ENCODE assay signal across 13 cellular contexts in the genomic region with DNA sequence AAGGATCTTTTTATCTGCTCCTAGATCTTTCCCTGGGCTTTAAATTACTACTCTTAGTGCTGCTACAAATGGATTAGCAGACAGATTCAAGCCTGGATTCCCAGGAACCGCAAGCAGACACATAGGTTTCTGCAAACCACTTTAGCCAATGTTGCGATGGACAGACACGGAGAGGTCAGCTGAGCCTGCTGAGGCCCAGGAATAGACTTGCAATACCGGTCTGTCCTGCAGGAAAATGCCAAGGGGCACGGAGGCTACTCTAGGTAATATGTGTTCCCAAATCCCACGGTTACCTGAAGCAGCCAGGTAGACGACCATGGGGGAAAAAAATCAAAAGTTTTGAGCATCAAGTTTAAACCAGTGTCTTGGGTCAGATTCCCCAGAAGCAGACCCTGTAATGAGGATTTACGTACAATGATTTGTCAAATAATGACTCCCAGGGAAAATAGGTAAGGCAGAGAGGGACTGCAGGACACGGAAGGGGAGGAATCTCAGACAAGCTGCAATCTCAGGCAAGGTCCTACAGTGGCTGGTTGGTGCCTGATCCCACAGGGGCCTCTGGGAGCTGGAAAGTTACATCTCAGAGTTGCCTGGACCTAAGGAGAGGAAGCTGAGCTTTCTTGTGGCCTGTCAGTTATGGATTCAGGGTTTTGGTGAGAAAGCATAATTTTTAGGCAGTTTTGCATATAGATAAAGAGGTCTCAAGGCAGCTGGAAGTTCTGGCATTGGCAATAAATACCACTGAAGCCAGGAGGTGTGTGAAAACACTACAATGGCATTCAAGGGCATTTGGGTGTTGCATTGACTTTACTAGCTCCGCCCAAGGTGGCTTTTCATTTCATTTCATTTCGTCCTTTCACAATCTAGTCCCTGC. TPM values are rescaled to one million over a fixed set of nuclear protein-coding genes. Genes with fewer than 3 reads are reported as not detected.
DNase-seq lines count a peak whose midpoint lies in the region; ATAC-seq, FAIRE-seq and TF ChIP-seq lines count a peak whose summit lies in the region.
"Had no signal": no experiment of that assay in that cellular context is flagged by ENCODE, and none has a peak within 500 bp of the region (broad histone marks: within the 10 kb centered on the region; RNA-seq: fewer than 3 reads in every experiment).

No MANE protein-coding gene starts in this region.

- CTCF ChIA-PET in SK-N-SH (lab: Yijun Ruan, JAX) (interaction anchor here (0.6 to 2.9 kb wide), 38 partner anchors 9 to 1245 kb away, joined by 3 to 32 read pairs (median 4); partner anchors contain the start of genes KIF16B, OTOR and SNRPB2), HepG2 (lab: Yijun Ruan, JAX; ENCODE audit: low intra/inter-chr PET ratio, low total read pairs) (interaction anchor here (1.4 to 2.2 kb wide), 4 partner anchors 57 to 242 kb away, joined by 4 to 28 read pairs (median 8); no protein-coding TSS in a partner anchor)

- no peaks in the 10 kb centered on the region for H3K27me3 ChIP-seq in SK-N-SH (ENCODE audit: insufficient read depth)
- H3K27me3 ChIP-seq in HepG2 (ENCODE audit: control insufficient read depth in 1 of 2, insufficient read depth in 2 of 2, low read length in 2 of 2) = no peaks in the 10 kb centered on the region; a peak in 1 of 5 replicates

- POLR2A ChIA-PET in SK-N-SH (lab: Yijun Ruan, JAX) (no interaction called here), HepG2 (lab: Yijun Ruan, JAX) (no interaction called here)

- H3F3A ChIP-seq in SK-N-SH (replicated peaks; ENCODE audit: insufficient read depth) = no peaks in the 10 kb centered on the region

- peaks cover 0 to 5% of the 10 kb centered on the region in 2 experiments; a peak in 1 of 4 replicates for H3K4me1 ChIP-seq in SK-N-SH (ENCODE audit: control insufficient read depth in 1 of 2, insufficient read depth in 2 of 2, low read depth in 1 of 2, low read length in 1 of 2)
- peaks cover 10% of the 10 kb centered on the region; the same call in 1 of the 2 replicates for H3K4me1 ChIP-seq in HepG2 (ENCODE audit: insufficient read depth, low read length)

- in situ Hi-C loops in HepG2 (cut with HindIII; ENCODE audit: extremely low pct_ligation_motif_present, low pct_unique_long_range_greater_than_20kb) = loop anchor here (5.0 to 10.0 kb wide), 3 partner anchors 63 to 1056 kb away; no protein-coding TSS in a partner anchor

- H3K9me2 ChIP-seq in SK-N-SH = no peaks in the 10 kb centered on the region

- ATAC-seq in SK-N-SH treated with all-trans-retinoic acid at 6 μM for 48 hours = peak; percentile 54
- ATAC-seq in HepG2 = peak; percentile 63

- H3K27ac ChIP-seq in SK-N-SH (ENCODE audit: low read depth in 2 of 2, low read length in 1 of 2) = no peak overlapping the region
- peak overlapping the region; percentile 92 for H3K27ac ChIP-seq in VCaP
- no peak overlapping the region for H3K27ac ChIP-seq in HepG2 (ENCODE audit: extremely low read length, insufficient read depth, low read length)
- H3K27ac ChIP-seq: skin epidermis had no signal

- H3K4me3 ChIP-seq in SK-N-SH (ENCODE audit: low read depth in 2 of 2, low read length in 1 of 2) (peak overlapping the region in 1 of 2 experiments; percentile 30; a peak in 1 of 4 replicates), HepG2 (replicated peaks in 1 of 3; ENCODE audit: insufficient read depth in 1 of 3, low read depth in 2 of 3, low read length in 3 of 3) (no peak overlapping the region)
- H3K4me3 ChIP-seq: skin epidermis had no signal

- TF ChIP-seq EP300 in SK-N-SH (IDR thresholded peaks at IDR 0.05; ENCODE audit: borderline replicate concordance in 1 of 2, low read depth in 1 of 2, low read length in 1 of 2) (no peak), HepG2 (IDR thresholded peaks at IDR 0.05; ENCODE audit: low read depth in 2 of 2, low read length in 2 of 2) (no peak), HepG2 (CRISPR knock-in tag; IDR thresholded peaks at IDR 0.05; ENCODE audit: borderline replicate concordance) (no peak)

- no peak overlapping the region for H3K9ac ChIP-seq in SK-N-SH
- no peak overlapping the region for H3K9ac ChIP-seq in HepG2 (ENCODE audit: insufficient read depth, low read depth, low read length)

- FAIRE-seq in HepG2 (lab: Jason Lieb, UNC) = no peak

- TF ChIP-seq POLR2A in HepG2 (IDR thresholded peaks at IDR 0.05; ENCODE audit: insufficient read depth in 1 of 2, low read depth in 2 of 2, low read length in 2 of 2) = no peak

- no peak overlapping the region for H3K4me2 ChIP-seq in SK-N-SH
- H3K4me2 ChIP-seq in HepG2 (ENCODE audit: low read depth, low read length) = peak overlapping the region; percentile 19; the same call in 1 of the 2 replicates

- BruUV-seq in HepG2 (replicated peaks; lab: Mats Ljungman, UMichigan) = no TSS peak

- H4K20me1 ChIP-seq in SK-N-SH (ENCODE audit: insufficient read depth) (no peaks in the 10 kb centered on the region), HepG2 (ENCODE audit: insufficient read depth, low read length) (no peaks in the 10 kb centered on the region)

- TF ChIP-seq CTCF in SK-N-SH (IDR thresholded peaks at IDR 0.05) (no peak), VCaP (conservative IDR thresholded peaks at IDR 0.05) (no peak), HepG2 (CRISPR knock-in tag; IDR thresholded peaks at IDR 0.05) (no peak)

- H3K79me2 ChIP-seq in SK-N-SH (ENCODE audit: insufficient read depth) (no peaks in the 10 kb centered on the region), HepG2 (ENCODE audit: insufficient read depth, low read length) (no peaks in the 10 kb centered on the region)

- TF ChIP-seq RAD21 in SK-N-SH (IDR thresholded peaks at IDR 0.05; ENCODE audit: low read length) = no peak
- TF ChIP-seq RAD21 in HepG2 (CRISPR knock-in tag; IDR thresholded peaks at IDR 0.05) = no peak

- H3K36me3 ChIP-seq in SK-N-SH (replicated peaks in 1 of 2; ENCODE audit: control insufficient read depth in 1 of 2, insufficient read depth in 2 of 2, low read length in 1 of 2) = no peaks in the 10 kb centered on the region
- H3K36me3 ChIP-seq in HepG2 (replicated peaks in 1 of 2; ENCODE audit: control insufficient read depth in 1 of 2, insufficient read depth in 2 of 2, low read length in 2 of 2) = no peaks in the 10 kb centered on the region

- no peak for DNase-seq in SK-N-SH
- DNase-seq in HepG2 (ENCODE audit: low spot score) = no peak
- peak; percentile 52 for DNase-seq in ureter (ENCODE audit: low spot score)
- DNase-seq in GF-D8 (lab: John Stamatoyannopoulos, UW) = no peak
- no peak for DNase-seq in COLO668 (lab: John Stamatoyannopoulos, UW; ENCODE audit: unreplicated experiment)
- DNase-seq in central memory CD4-positive, alpha-beta T cell = no peak

- intact Hi-C loops in HepG2 (cut with micrococcal nuclease; ENCODE audit: unreplicated experiment) = loop anchor here (1.0 kb wide), 5 partner anchors 59 to 1051 kb away; no protein-coding TSS in a partner anchor

- H3K9me3 ChIP-seq in SK-N-SH (no peaks in the 10 kb centered on the region), HepG2 (ENCODE audit: low read length) (no peaks in the 10 kb centered on the region)

- H2AFZ ChIP-seq in SK-N-SH (ENCODE audit: low read depth) = no peak overlapping the region
- peak overlapping the region; percentile 60 for H2AFZ ChIP-seq in HepG2 (ENCODE audit: low read length)

- WGBS in SK-N-SH (ENCODE audit: low lambda C conversion rate) = 38% methylated on average over 11 of the region's 11 CpGs
- 14% methylated on average over 11 of the region's 11 CpGs for WGBS in HepG2 (ENCODE audit: low lambda C conversion rate)

RNA-seq across cellular contexts. Expression of gene OTOR, which starts 12.5 kb away (rescaled TPM):
- polyA plus RNA-seq in SK-N-SH (2012; rRNA removed) = not detected in 2 replicates
- 0.03 and 0.05 TPM in 2 replicates for polyA plus RNA-seq in SK-N-SH (2012; cell fraction: cytosol; rRNA removed)
- polyA plus RNA-seq in SK-N-SH (2012; cell fraction: nucleus; rRNA removed) = not detected in 2 replicates
- not detected in 2 replicates for total RNA-seq in HepG2 (2016; rRNA removed; fragmentation: Illumina TruSeq; extraction: Trizol)
- total RNA-seq in HepG2 (2016; cell fraction: cytosol; rRNA removed; fragmentation: Illumina TruSeq; extraction: Trizol; ENCODE audit: low read depth) = not detected in 2 replicates
- not detected in 2 replicates for total RNA-seq in HepG2 (2016; cell fraction: insoluble cytoplasmic fraction; rRNA removed; fragmentation: Illumina TruSeq; extraction: Trizol)
- total RNA-seq in HepG2 (2016; cell fraction: membrane; rRNA removed; fragmentation: Illumina TruSeq; extraction: Trizol) = not detected in 2 replicates
- total RNA-seq in HepG2 (2016; cell fraction: nucleus; rRNA removed; fragmentation: Illumina TruSeq; extraction: Trizol) = not detected in 2 replicates
- polyA plus RNA-seq in HepG2 (2011; rRNA removed) = not detected in 2 replicates
- polyA plus RNA-seq in HepG2 (2011; cell fraction: cytosol; rRNA removed) = not detected in 2 replicates
- polyA plus RNA-seq in HepG2 (2011; cell fraction: nucleus; rRNA removed) = not detected in 2 replicates
- polyA plus RNA-seq in HepG2 (2012) = not detected in 2 replicates
- polyA plus RNA-seq in HepG2 (2016; cell fraction: cytosol; fragmentation: Illumina TruSeq; extraction: Trizol; ENCODE audit: low read depth) = not detected in 2 replicates
- polyA plus RNA-seq in HepG2 (2016; cell fraction: insoluble cytoplasmic fraction; fragmentation: Illumina TruSeq; extraction: Trizol; ENCODE audit: low read depth) = not detected in 2 replicates
- polyA plus RNA-seq in HepG2 (2016; cell fraction: membrane; fragmentation: Illumina TruSeq; extraction: Trizol; ENCODE audit: low read depth) = not detected in 2 replicates
- not detected in 2 replicates for polyA plus RNA-seq in HepG2 (2016; cell fraction: nucleus; fragmentation: Illumina TruSeq; extraction: Trizol; ENCODE audit: insufficient read depth, low read depth)
- polyA minus RNA-seq in HepG2 (2011; rRNA and poly(A)+ RNA removed; ENCODE audit: low replicate concordance) = not detected in 2 replicates
- polyA minus RNA-seq in HepG2 (2011; cell fraction: cytosol; rRNA and poly(A)+ RNA removed) = not detected in 2 replicates
- polyA minus RNA-seq in HepG2 (2011; cell fraction: nucleus; rRNA and poly(A)+ RNA removed) = not detected in 2 replicates
- not detected for total RNA-seq in ureter
- total RNA-seq: A172; activated naive CD4-positive, alpha-beta T cell treated with anti-CD3 and anti-CD28 coated beads for 36 hours; glomerular endothelial cell; natural killer cell treated with Interleukin-12 subunit alpha and Interleukin-12 subunit beta and Interleukin-15 and Interleukin-18, amount 100 ng/mL, for 72 hours had no signal

RNA-seq across cellular contexts. Expression of gene SNRPB2, which starts 30.8 kb away (rescaled TPM):
- polyA plus RNA-seq in SK-N-SH (2012; rRNA removed) (46.6 and 57.4 TPM in 2 replicates), HepG2 (2011; rRNA removed) (70.8 and 107 TPM in 2 replicates)
- 81.5 and 127 TPM in 2 replicates for polyA plus RNA-seq in SK-N-SH (2012; cell fraction: cytosol; rRNA removed)
- 14.3 and 24.6 TPM in 2 replicates for polyA plus RNA-seq in SK-N-SH (2012; cell fraction: nucleus; rRNA removed)
- total RNA-seq in HepG2 (2016; rRNA removed; fragmentation: Illumina TruSeq; extraction: Trizol) (204 and 278 TPM in 2 replicates), ureter (41.8 TPM)
- 43.3 and 44.2 TPM in 2 replicates for total RNA-seq in HepG2 (2016; cell fraction: cytosol; rRNA removed; fragmentation: Illumina TruSeq; extraction: Trizol; ENCODE audit: low read depth)
- total RNA-seq in HepG2 (2016; cell fraction: insoluble cytoplasmic fraction; rRNA removed; fragmentation: Illumina TruSeq; extraction: Trizol) = 198 and 292 TPM in 2 replicates
- total RNA-seq in HepG2 (2016; cell fraction: membrane; rRNA removed; fragmentation: Illumina TruSeq; extraction: Trizol) = 54.1 and 57.0 TPM in 2 replicates
- 82.6 and 87.9 TPM in 2 replicates for total RNA-seq in HepG2 (2016; cell fraction: nucleus; rRNA removed; fragmentation: Illumina TruSeq; extraction: Trizol)
- 39.8 and 64.8 TPM in 2 replicates for polyA plus RNA-seq in HepG2 (2011; cell fraction: cytosol; rRNA removed)
- polyA plus RNA-seq in HepG2 (2011; cell fraction: nucleus; rRNA removed) = 13.1 and 22.0 TPM in 2 replicates
- 101 and 136 TPM in 2 replicates for polyA plus RNA-seq in HepG2 (2012)
- polyA plus RNA-seq in HepG2 (2016; cell fraction: cytosol; fragmentation: Illumina TruSeq; extraction: Trizol; ENCODE audit: low read depth) = 32.5 and 35.0 TPM in 2 replicates
- 294 and 338 TPM in 2 replicates for polyA plus RNA-seq in HepG2 (2016; cell fraction: insoluble cytoplasmic fraction; fragmentation: Illumina TruSeq; extraction: Trizol; ENCODE audit: low read depth)
- 34.6 and 41.2 TPM in 2 replicates for polyA plus RNA-seq in HepG2 (2016; cell fraction: membrane; fragmentation: Illumina TruSeq; extraction: Trizol; ENCODE audit: low read depth)
- polyA plus RNA-seq in HepG2 (2016; cell fraction: nucleus; fragmentation: Illumina TruSeq; extraction: Trizol; ENCODE audit: insufficient read depth, low read depth) = 107 and 110 TPM in 2 replicates
- 14.1 and 27.4 TPM in 2 replicates for polyA minus RNA-seq in HepG2 (2011; rRNA and poly(A)+ RNA removed; ENCODE audit: low replicate concordance)
- polyA minus RNA-seq in HepG2 (2011; cell fraction: cytosol; rRNA and poly(A)+ RNA removed) = 41.5 and 42.3 TPM in 2 replicates
- 32.2 and 33.3 TPM in 2 replicates for polyA minus RNA-seq in HepG2 (2011; cell fraction: nucleus; rRNA and poly(A)+ RNA removed)
